21 cellular contexts compared by ENCODE assay signal in the genomic region with DNA sequence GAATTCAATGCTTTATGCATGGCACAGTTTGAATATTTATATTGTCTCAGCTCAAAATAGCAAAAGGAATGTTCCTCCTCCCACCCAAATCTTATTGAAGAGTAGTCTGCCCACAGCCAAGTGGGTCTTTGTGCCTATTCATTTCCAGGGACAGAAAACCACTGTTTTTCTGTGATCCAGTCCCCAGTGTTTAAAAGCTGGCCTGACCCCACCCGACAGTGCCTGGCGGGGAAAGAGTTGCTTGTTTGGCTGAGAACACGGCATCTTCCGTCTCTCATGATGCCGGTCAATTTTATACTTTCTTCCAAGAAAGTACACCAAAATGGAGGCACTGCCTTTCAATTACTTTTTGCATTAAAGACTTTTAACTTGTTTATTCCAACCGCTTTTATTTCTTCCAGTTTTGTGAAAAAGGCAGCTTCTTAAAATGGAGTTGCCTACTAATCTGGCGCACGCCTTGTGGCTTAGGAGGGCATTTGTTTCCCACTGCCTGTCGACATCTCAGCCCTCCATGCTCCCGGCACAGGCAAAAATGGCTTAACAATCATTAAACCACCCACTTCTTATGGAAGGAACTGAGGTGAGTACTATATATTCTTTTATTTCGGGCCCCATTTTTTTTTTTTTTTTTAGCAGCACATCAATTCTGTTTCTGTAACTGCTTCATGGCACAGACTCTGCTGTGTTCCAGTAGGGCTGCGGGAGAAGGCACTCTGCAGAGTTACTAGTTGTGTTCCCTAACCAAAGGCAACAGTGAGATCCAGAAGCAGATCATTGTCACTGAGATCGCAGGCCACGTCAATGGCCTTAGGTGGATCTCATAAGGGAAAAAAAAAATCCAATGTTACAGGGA. TPM values are rescaled to one million over a fixed set of nuclear protein-coding genes. Genes with fewer than 3 reads are reported as not detected.
DNase-seq lines count a peak whose midpoint lies in the region; ATAC-seq and TF ChIP-seq lines count a peak whose summit lies in the region.
"Had no signal": no experiment of that assay in that cellular context is flagged by ENCODE, and none has a peak within 500 bp of the region (broad histone marks: within the 10 kb centered on the region; RNA-seq: fewer than 3 reads in every experiment).

No MANE protein-coding gene starts in this region.

- no peaks in the 10 kb centered on the region for H3K9me3 ChIP-seq in left ventricle myocardium inferior (replicated peaks)
- H3K9me3 ChIP-seq in gastroesophageal sphincter: no peaks in the 10 kb centered on the region
- H3K9me3 ChIP-seq: pancreas had no signal

- no peak overlapping the region for H3K4me3 ChIP-seq in left ventricle myocardium inferior
- H3K4me3 ChIP-seq in gastroesophageal sphincter: peak overlapping the region in 1 of 2 donors; percentile 2
- H3K4me3 ChIP-seq: lung, pancreas had no signal

- H3K4me1 ChIP-seq in left ventricle myocardium inferior (peaks cover 34% of the 10 kb centered on the region), gastroesophageal sphincter (peaks cover 0 to 38% (median 0%) of the 10 kb centered on the region in 3 donors)
- H3K4me1 ChIP-seq: pancreas had no signal

- TF ChIP-seq POLR2A in gastroesophageal sphincter (IDR thresholded peaks at IDR 0.05) (no peak), GM18505 (IDR thresholded peaks at IDR 0.05; ENCODE audit: borderline replicate concordance, extremely low read depth, insufficient read depth, insufficient read length) (no peak)

- TF ChIP-seq EP300 in gastroesophageal sphincter (IDR thresholded peaks at IDR 0.05): no peak

- intact Hi-C loops in left ventricle myocardium inferior (cut with micrococcal nuclease): no loop called here
- intact Hi-C loops in Right ventricle myocardium inferior (cut with DNase I): no loop called here

- ATAC-seq in Right ventricle myocardium inferior (no peak), gastroesophageal sphincter (no peak), GM21528 (IDR thresholded peaks at IDR 0.05; ENCODE audit: low FRiP score, unreplicated experiment) (no peak), HG02610 (IDR thresholded peaks at IDR 0.05; ENCODE audit: unreplicated experiment) (no peak), GM18505 (IDR thresholded peaks at IDR 0.05; ENCODE audit: unreplicated experiment) (no peak)
- ATAC-seq: activated CD4-positive, alpha-beta T cell treated with anti-CD3 and anti-CD28 coated beads for 36 hours; pancreas; stimulated activated naive CD8-positive, alpha-beta T cell treated with anti-CD3 and anti-CD28 coated beads, Interleukin-15, amount 100 ng/mL, for 72 hours had no signal

- DNase-seq in left ventricle myocardium inferior: no peak
- DNase-seq in Right ventricle myocardium inferior (ENCODE audit: missing footprints): no peak
- DNase-seq in pons (ENCODE audit: low spot score): peak; percentile 91
- no peak for DNase-seq in NCI-H82 (lab: John Stamatoyannopoulos, UW)
- DNase-seq: activated CD4-positive, alpha-beta T cell treated with anti-CD3 and anti-CD28 coated beads for 36 hours; activated naive CD4-positive, alpha-beta T cell treated with anti-CD3 and anti-CD28 coated beads, Interleukin-2, amount 10 ng/mL, durations not matched to agents 7 days and 5 days; activated T-cell treated with anti-CD3 and anti-CD28 coated beads, Interleukin-2, amount 50 U/mL, for 72 hours; Calu3; cortex of kidney; NCI-H146; NCI-H2171; NCI-H526; pancreas; stimulated activated CD4-positive, alpha-beta T cell treated with anti-CD3 and anti-CD28 coated beads, Interleukin-2, amount 100 ng/mL, for 48 hours; stimulated activated naive CD8-positive, alpha-beta T cell treated with anti-CD3 and anti-CD28 coated beads, Interleukin-15, amount 100 ng/mL, for 72 hours; SW 1271 had no signal

- H3K27me3 ChIP-seq in left ventricle myocardium inferior (ENCODE audit: low read depth) (no peaks in the 10 kb centered on the region), gastroesophageal sphincter (no peaks in the 10 kb centered on the region)
- H3K27me3 ChIP-seq: pancreas had no signal

- TF ChIP-seq CTCF in left ventricle myocardium inferior (IDR thresholded peaks at IDR 0.05; ENCODE audit: borderline replicate concordance) (no peak), gastroesophageal sphincter (IDR thresholded peaks at IDR 0.05) (no peak)

- 74 to 92% methylated on average over 12 to 14 of the region's 14 CpGs for WGBS in gastroesophageal sphincter (ENCODE audit: low coverage in 1 of 2), 2 donors

- H3K36me3 ChIP-seq in left ventricle myocardium inferior (peaks cover 4% of the 10 kb centered on the region), gastroesophageal sphincter (peaks cover 0 to 27% of the 10 kb centered on the region in 2 donors)
- H3K36me3 ChIP-seq: pancreas had no signal

- H3K27ac ChIP-seq in left ventricle myocardium inferior (replicated peaks) (peak overlapping the region; percentile 5), gastroesophageal sphincter (peak overlapping the region in 3 of 4 donors; percentile 9 to 45 (median 35))
- H3K27ac ChIP-seq: pancreas had no signal

RNA-seq across cellular contexts. Expression of gene HABP4, which starts 52.2 kb away (rescaled TPM):
- 23.1 TPM for total RNA-seq in left ventricle myocardium inferior
- total RNA-seq in Right ventricle myocardium inferior: 25.8 TPM
- total RNA-seq in gastroesophageal sphincter: 100 to 1,000 TPM in 1 of 4 donors, 10 to 100 TPM in 3; 41.1 to 106 (median 60.0) TPM
